In the genomic region with DNA sequence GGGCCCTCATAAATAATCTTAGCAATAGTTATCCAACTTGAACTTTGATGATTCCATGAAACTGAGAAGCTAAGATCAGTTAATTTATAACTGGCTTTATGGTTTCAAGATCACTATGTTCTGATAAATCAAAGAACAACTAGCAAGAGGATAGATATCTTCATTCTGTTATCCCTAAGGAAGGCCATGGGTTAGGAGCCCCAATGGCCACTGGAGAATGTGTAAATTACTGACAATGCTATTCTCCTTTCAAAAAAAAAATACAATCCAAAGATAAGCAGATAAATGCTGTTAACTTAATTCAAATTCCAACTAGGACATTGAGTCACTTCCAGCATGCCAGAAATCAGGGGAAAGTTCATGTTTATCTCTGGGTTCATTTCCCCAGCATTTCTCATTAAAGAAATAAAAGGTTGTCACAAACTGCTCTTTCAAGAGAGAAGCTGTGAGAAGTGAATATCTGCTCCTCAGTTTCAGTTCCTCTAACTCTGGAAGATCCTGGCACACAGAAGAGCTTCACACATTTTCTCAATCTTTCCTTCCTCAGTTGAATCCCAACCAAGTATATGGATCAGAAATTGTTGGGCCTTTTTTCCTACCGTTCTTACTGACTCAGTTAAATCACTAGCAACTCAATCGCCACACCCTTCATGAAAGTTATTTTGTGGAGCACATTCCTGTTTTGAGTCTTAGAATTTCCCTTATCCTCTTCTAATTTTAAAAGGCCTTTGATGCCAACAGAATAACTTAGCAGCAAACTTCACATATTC, we compare ENCODE assay signal across 17 cellular contexts. TPM values are rescaled to one million over a fixed set of nuclear protein-coding genes. Genes with fewer than 3 reads are reported as not detected.
DNase-seq lines count a peak whose midpoint lies in the region; ATAC-seq and TF ChIP-seq lines count a peak whose summit lies in the region.
"Had no signal": no experiment of that assay in that cellular context is flagged by ENCODE, and none has a peak within 500 bp of the region (broad histone marks: within the 10 kb centered on the region; RNA-seq: fewer than 3 reads in every experiment).

No MANE protein-coding gene starts in this region.

- H3K23ac ChIP-seq in IMR-90 (ENCODE audit: low read depth, low read length): no peak overlapping the region
- no peak overlapping the region for H3K23ac ChIP-seq in mesenchymal stem cell (ENCODE audit: low read length in 2 of 2)

- H3K36me3 ChIP-seq in IMR-90 (ENCODE audit: control insufficient read depth, insufficient read depth, low read length) (no peaks in the 10 kb centered on the region), mesenchymal stem cell (ENCODE audit: control insufficient read depth in 1 of 2, insufficient read depth in 2 of 2, low read depth in 1 of 2, low read length in 2 of 2) (no peaks in the 10 kb centered on the region)
- H3K36me3 ChIP-seq: BE2C, cardiac muscle cell had no signal

- TF ChIP-seq RAD21 in IMR-90 (IDR thresholded peaks at IDR 0.05; ENCODE audit: low read length): no peak

- POLR2A ChIA-PET in IMR-90 (lab: Charles Lee; ENCODE audit: unreplicated experiment): no interaction called here

- WGBS in IMR-90 (ENCODE audit: extremely low coverage in 2 of 2, insufficient read length in 1 of 2), 2 experiments: no CpG with 5 or more reads among the region's 2 CpGs
- 58% methylated on average over 2 of the region's 2 CpGs for WGBS in mesenchymal stem cell

- H2AK9ac ChIP-seq in IMR-90 (replicated peaks; ENCODE audit: low read depth, low read length, poor library complexity): no peak overlapping the region

- BruUV-seq in IMR-90 (replicated peaks; lab: Mats Ljungman, UMichigan): no TSS peak

- intact Hi-C loops in IMR-90 (cut with micrococcal nuclease): no loop called here

- H3K27me3 Mint-ChIP-seq in activated T-cell treated with anti-CD3 and anti-CD28 coated beads, Interleukin-2, amount 50 U/mL, for 24 hours: no peaks in the 10 kb centered on the region
- H3K27me3 Mint-ChIP-seq: stimulated activated naive CD8-positive, alpha-beta T cell treated with anti-CD3 and anti-CD28 coated beads, Interleukin-15, amount 100 ng/mL, for 72 hours had no signal

- no peak overlapping the region for H4K5ac ChIP-seq in IMR-90 (ENCODE audit: low read depth, low read length)

- H3K18ac ChIP-seq in IMR-90 (ENCODE audit: low read depth, low read length) (peak overlapping the region; percentile 43; the same call in 1 of the 2 replicates), mesenchymal stem cell (ENCODE audit: low read depth in 1 of 2, low read length in 2 of 2) (no peak overlapping the region)

- no peak overlapping the region for H2BK15ac ChIP-seq in IMR-90 (ENCODE audit: low read depth, low read length)
- no peak overlapping the region for H2BK15ac ChIP-seq in mesenchymal stem cell (ENCODE audit: low read depth, poor library complexity, severe bottlenecking)

- H3K36me3 Mint-ChIP-seq in activated T-cell treated with anti-CD3 and anti-CD28 coated beads, Interleukin-2, amount 50 U/mL, for 24 hours (ENCODE audit: low read depth): no peaks in the 10 kb centered on the region

- no peak overlapping the region for H3K4me3 Mint-ChIP-seq in activated T-cell treated with anti-CD3 and anti-CD28 coated beads, Interleukin-2, amount 50 U/mL, for 24 hours
- H3K4me3 Mint-ChIP-seq: stimulated activated naive CD8-positive, alpha-beta T cell treated with anti-CD3 and anti-CD28 coated beads, Interleukin-15, amount 100 ng/mL, for 72 hours had no signal

- H3K4me3 ChIP-seq in IMR-90 (ENCODE audit: insufficient read depth, low read depth, low read length): no peak overlapping the region
- peak overlapping the region in 1 of 2 experiments; percentile 10 for H3K4me3 ChIP-seq in mesenchymal stem cell (ENCODE audit: insufficient read depth in 1 of 2, low read depth in 1 of 2, low read length in 2 of 2)
- H3K4me3 ChIP-seq: cardiac muscle cell had no signal

- H3K14ac ChIP-seq in IMR-90 (replicated peaks; ENCODE audit: low read depth, low read length) (no peak overlapping the region), mesenchymal stem cell (ENCODE audit: low read length in 2 of 2) (no peak overlapping the region)

- CTCF ChIA-PET in IMR-90 (lab: Yijun Ruan, JAX): no interaction called here

- peaks cover 4% of the 10 kb centered on the region; the same call in 1 of the 2 replicates for H3K4me1 ChIP-seq in IMR-90 (ENCODE audit: control insufficient read depth, insufficient read depth, low read length)
- H3K4me1 ChIP-seq in mesenchymal stem cell (ENCODE audit: control insufficient read depth, insufficient read depth, low read depth, low read length): no peaks in the 10 kb centered on the region
- H3K4me1 ChIP-seq: BE2C had no signal

- H3K9ac ChIP-seq in IMR-90 (ENCODE audit: low read depth, low read length) (no peak overlapping the region), mesenchymal stem cell (ENCODE audit: low read length) (peak overlapping the region; percentile 66)

- H2BK5ac ChIP-seq in IMR-90 (ENCODE audit: low read depth, low read length, poor library complexity, severe bottlenecking) (no peak overlapping the region), mesenchymal stem cell (ENCODE audit: low read depth, low read length, poor library complexity, severe bottlenecking) (no peak overlapping the region)

- H4K91ac ChIP-seq in IMR-90 (ENCODE audit: insufficient read depth, low read depth, low read length) (no peak overlapping the region), mesenchymal stem cell (ENCODE audit: low read length) (no peak overlapping the region)

- H3K4ac ChIP-seq in IMR-90 (ENCODE audit: low read depth, low read length) (no peak overlapping the region), mesenchymal stem cell (ENCODE audit: low read depth in 1 of 2, low read length in 2 of 2) (no peak overlapping the region)

- no peaks in the 10 kb centered on the region for H3K9me3 Mint-ChIP-seq in activated T-cell treated with anti-CD3 and anti-CD28 coated beads, Interleukin-2, amount 50 U/mL, for 24 hours
- H3K9me3 Mint-ChIP-seq: stimulated activated naive CD8-positive, alpha-beta T cell treated with anti-CD3 and anti-CD28 coated beads, Interleukin-15, amount 100 ng/mL, for 72 hours had no signal

- TF ChIP-seq CTCF in IMR-90 (conservative IDR thresholded peaks at IDR 0.05; ENCODE audit: low read depth, low read length): no peak

- H3K27ac Mint-ChIP-seq in activated T-cell treated with anti-CD3 and anti-CD28 coated beads, Interleukin-2, amount 50 U/mL, for 24 hours: no peak overlapping the region
- H3K27ac Mint-ChIP-seq: stimulated activated naive CD8-positive, alpha-beta T cell treated with anti-CD3 and anti-CD28 coated beads, Interleukin-15, amount 100 ng/mL, for 72 hours had no signal

- no peak overlapping the region for H2BK20ac ChIP-seq in IMR-90 (ENCODE audit: low read depth, low read length)

- H3K27ac ChIP-seq in IMR-90 (ENCODE audit: insufficient read depth, low read length) (no peak overlapping the region), caudate nucleus (ENCODE audit: low read depth, low read length) (peak overlapping the region; percentile 18), mesenchymal stem cell (ENCODE audit: low read length, poor library complexity, severe bottlenecking) (no peak overlapping the region)
- H3K27ac ChIP-seq: cardiac muscle cell had no signal

- in situ Hi-C loops in IMR-90 (cut with MboI; ENCODE audit: low sequenced_read_pairs): no loop called here

- H2AFZ ChIP-seq in IMR-90 (replicated peaks; ENCODE audit: low read length, poor library complexity) (no peak overlapping the region), mesenchymal stem cell (ENCODE audit: low read depth, low read length) (no peak overlapping the region)

- no peak overlapping the region for H3K56ac ChIP-seq in IMR-90 (ENCODE audit: extremely low read depth, insufficient read depth, low read length)

- no peak overlapping the region for H2BK120ac ChIP-seq in IMR-90 (ENCODE audit: low read depth, low read length)
- H2BK120ac ChIP-seq in mesenchymal stem cell (ENCODE audit: low read depth, low read length): no peak overlapping the region

- H3K27me3 ChIP-seq in IMR-90 (ENCODE audit: control insufficient read depth, insufficient read depth, low read length) (peaks cover 3% of the 10 kb centered on the region; the same call in 1 of the 2 replicates), mesenchymal stem cell (ENCODE audit: control insufficient read depth in 1 of 2, insufficient read depth in 1 of 2, low read length in 2 of 2) (no peaks in the 10 kb centered on the region)
- H3K27me3 ChIP-seq: BE2C, cardiac muscle cell had no signal

- no peaks in the 10 kb centered on the region for H4K20me1 ChIP-seq in IMR-90 (ENCODE audit: insufficient read depth, low read length)

- no peak overlapping the region for H2AK5ac ChIP-seq in IMR-90 (ENCODE audit: low read depth, low read length)
- no peak overlapping the region for H2AK5ac ChIP-seq in mesenchymal stem cell (ENCODE audit: low read length, severe bottlenecking)

- H4K8ac ChIP-seq in IMR-90 (ENCODE audit: low read depth in 2 of 2, low read length in 2 of 2): no peak overlapping the region
- H4K8ac ChIP-seq in mesenchymal stem cell (ENCODE audit: low read length): no peak overlapping the region

- dilution Hi-C loops in IMR-90 (cut with HindIII; ENCODE audit: low sequenced_read_pairs, unreplicated experiment): no loop called here

- peak; percentile 9 for DNase-seq in EL
- DNase-seq in IMR-90: no peak
- DNase-seq in caudate nucleus (lab: John Stamatoyannopoulos, UW): no peak
- DNase-seq in mesenchymal stem cell: peak; percentile 8
- DNase-seq in GM19240 (ENCODE audit: insufficient read length, low spot score): no peak
- no peak for DNase-seq in activated T-cell treated with anti-CD3 and anti-CD28 coated beads, Interleukin-2, amount 50 U/mL, for 24 hours
- DNase-seq: activated CD4-positive, alpha-beta T cell treated with anti-CD3 and anti-CD28 coated beads, Interleukin-2, amount 50 U/mL, for 4 hours; activated gamma-delta T cell; BE2C; NCI-H2171; PC-3; retina; stimulated activated naive CD8-positive, alpha-beta T cell treated with anti-CD3 and anti-CD28 coated beads, Interleukin-15, amount 100 ng/mL, for 72 hours had no signal

- H3K9me3 ChIP-seq in IMR-90 (ENCODE audit: control insufficient read depth, insufficient read depth, low read length) (no peaks in the 10 kb centered on the region), mesenchymal stem cell (ENCODE audit: control insufficient read depth, low read length) (no peaks in the 10 kb centered on the region)
- H3K9me3 ChIP-seq: BE2C had no signal

- no peak for TF ChIP-seq POLR2A in IMR-90 (IDR thresholded peaks at IDR 0.05; ENCODE audit: low read depth, low read length)

- no peaks in the 10 kb centered on the region for H3K4me1 Mint-ChIP-seq in activated T-cell treated with anti-CD3 and anti-CD28 coated beads, Interleukin-2, amount 50 U/mL, for 24 hours (ENCODE audit: low read depth)
- H3K4me1 Mint-ChIP-seq: stimulated activated naive CD8-positive, alpha-beta T cell treated with anti-CD3 and anti-CD28 coated beads, Interleukin-15, amount 100 ng/mL, for 72 hours had no signal

- H3K79me1 ChIP-seq in IMR-90 (ENCODE audit: low read depth in 1 of 2, low read length in 2 of 2) (no peaks in the 10 kb centered on the region), mesenchymal stem cell (replicated peaks; ENCODE audit: low read length, poor library complexity, severe bottlenecking) (no peaks in the 10 kb centered on the region)

- H3K9me1 ChIP-seq in IMR-90 (ENCODE audit: insufficient read depth, low read length): no peaks in the 10 kb centered on the region

- H3K4me2 ChIP-seq in IMR-90 (ENCODE audit: low read depth, low read length) (peak overlapping the region; percentile 27; the same call in 1 of the 2 replicates), mesenchymal stem cell (ENCODE audit: low read length, poor library complexity, severe bottlenecking) (no peak overlapping the region)

- no peak overlapping the region for H2BK12ac ChIP-seq in mesenchymal stem cell (ENCODE audit: low read length in 2 of 2)

- ATAC-seq in IMR-90 (ENCODE audit: low read depth) (no peak; the same call in 1 of the 2 replicates), HG03159 (IDR thresholded peaks at IDR 0.05; ENCODE audit: unreplicated experiment) (no peak), HG03025 (IDR thresholded peaks at IDR 0.05; ENCODE audit: low FRiP score, unreplicated experiment) (no peak)
- ATAC-seq: esophagus mucosa; PC-3; stimulated activated naive CD8-positive, alpha-beta T cell treated with anti-CD3 and anti-CD28 coated beads, Interleukin-15, amount 100 ng/mL, for 72 hours had no signal

RNA-seq across cellular contexts. Expression of a gene that starts 59.6 kb away (rescaled TPM):
- 3.9 and 4.1 TPM in 2 replicates for total RNA-seq in IMR-90 (2012; rRNA removed)
- 1.7 and 2.2 TPM in 2 replicates for polyA plus RNA-seq in IMR-90 (2012; rRNA removed)
- polyA plus RNA-seq in IMR-90 (2012; cell fraction: cytosol; rRNA removed): 1.2 and 1.7 TPM in 2 replicates
- polyA plus RNA-seq in IMR-90 (2012; cell fraction: nucleus; rRNA removed; ENCODE audit: low replicate concordance): 0.72 and 2.0 TPM in 2 replicates
- 3.6 TPM for polyA plus RNA-seq in mesenchymal stem cell (2013, experiment 1 of 2)
- polyA plus RNA-seq in mesenchymal stem cell (2013, experiment 2 of 2): 3.8 TPM

Comparison
In these comparisons a context has a peak if more than half of its experiments do, and no peak if none do; other contexts are left out.
1. DNase-seq: peak in EL (single experiment) and mesenchymal stem cell (single experiment); none in IMR-90 (single experiment), caudate nucleus (0 of 61), GM19240 (single experiment) and activated T-cell treated with anti-CD3 and anti-CD28 coated beads, Interleukin-2, amount 50 U/mL, for 24 hours (single experiment).